ENCODE assay signal across 15 cellular contexts in genomic region chr20:19835533-19836222, GRCh38.
DNase-seq lines count a peak whose midpoint lies in the region; ATAC-seq and TF ChIP-seq lines count a peak whose summit lies in the region.
"Had no signal": no experiment of that assay in that cellular context is flagged by ENCODE, and none has a peak within 500 bp of the region (broad histone marks: within the 10 kb centered on the region; RNA-seq: fewer than 3 reads in every experiment).

No MANE protein-coding gene starts in this region.

- H3K36me3 Mint-ChIP-seq in activated CD8-positive, alpha-beta T cell treated with anti-CD3 and anti-CD28 coated beads, Interleukin-2, amount 10 ng/mL, durations not matched to agents 7 days and 5 days (ENCODE audit: low read depth) = no peaks in the 10 kb centered on the region
- H3K36me3 Mint-ChIP-seq: T-cell had no signal

- CTCF ChIA-PET in activated CD8-positive, alpha-beta T cell treated with anti-CD3 and anti-CD28 coated beads, Interleukin-2, amount 10 ng/mL, durations not matched to agents 7 days and 5 days (lab: Charles Lee) = no interaction called here

- no peaks in the 10 kb centered on the region for H3K27me3 ChIP-seq in osteoblast (ENCODE audit: insufficient read depth, low read length)
- H3K27me3 ChIP-seq: MG63, tibial nerve had no signal

- H3K4me3 Mint-ChIP-seq in activated CD8-positive, alpha-beta T cell treated with anti-CD3 and anti-CD28 coated beads, Interleukin-2, amount 10 ng/mL, durations not matched to agents 7 days and 5 days = no peak overlapping the region
- H3K4me3 Mint-ChIP-seq: T-cell had no signal

- no peak for ATAC-seq in activated CD8-positive, alpha-beta T cell treated with anti-CD3 and anti-CD28 coated beads, Interleukin-2, amount 10 ng/mL, durations not matched to agents 7 days and 5 days
- ATAC-seq: T-cell had no signal

- no peaks in the 10 kb centered on the region for H4K20me1 ChIP-seq in osteoblast (ENCODE audit: insufficient read depth, low read length)

- peaks cover 3% of the 10 kb centered on the region for H3K4me1 Mint-ChIP-seq in activated CD8-positive, alpha-beta T cell treated with anti-CD3 and anti-CD28 coated beads, Interleukin-2, amount 10 ng/mL, durations not matched to agents 7 days and 5 days (ENCODE audit: low read depth)

- H3K4me1 ChIP-seq in osteoblast (ENCODE audit: insufficient read depth, low read length) = no peaks in the 10 kb centered on the region

- no peaks in the 10 kb centered on the region for H3K27me3 Mint-ChIP-seq in activated CD8-positive, alpha-beta T cell treated with anti-CD3 and anti-CD28 coated beads, Interleukin-2, amount 10 ng/mL, durations not matched to agents 7 days and 5 days (ENCODE audit: low read depth)

- no peaks in the 10 kb centered on the region for H3K9me3 ChIP-seq in osteoblast (ENCODE audit: low read depth, low read length)
- H3K9me3 ChIP-seq: MG63, tibial nerve had no signal

- H3K4me3 ChIP-seq in osteoblast (ENCODE audit: insufficient read depth, low read length) = no peak overlapping the region
- H3K4me3 ChIP-seq: MG63, tibial nerve had no signal

- no peaks in the 10 kb centered on the region for H3K79me2 ChIP-seq in osteoblast (ENCODE audit: insufficient read depth, low read length)

- H3K27ac ChIP-seq in osteoblast (ENCODE audit: low read depth, low read length) = no peak overlapping the region
- H3K27ac ChIP-seq: tibial nerve had no signal

- H3K36me3 ChIP-seq in osteoblast (ENCODE audit: insufficient read depth, low read length) = no peaks in the 10 kb centered on the region
- H3K36me3 ChIP-seq: MG63 had no signal

- no peak overlapping the region for H3K27ac Mint-ChIP-seq in activated CD8-positive, alpha-beta T cell treated with anti-CD3 and anti-CD28 coated beads, Interleukin-2, amount 10 ng/mL, durations not matched to agents 7 days and 5 days
- H3K27ac Mint-ChIP-seq: T-cell had no signal

- POLR2A ChIA-PET in activated CD8-positive, alpha-beta T cell treated with anti-CD3 and anti-CD28 coated beads, Interleukin-2, amount 10 ng/mL, durations not matched to agents 7 days and 5 days (lab: Charles Lee) = no interaction called here

- H3K4me2 ChIP-seq in osteoblast (ENCODE audit: insufficient read depth, low read length) = no peak overlapping the region

- H2AFZ ChIP-seq in osteoblast (ENCODE audit: low read length) = no peak overlapping the region

- no peaks in the 10 kb centered on the region for H3K9me3 Mint-ChIP-seq in activated CD8-positive, alpha-beta T cell treated with anti-CD3 and anti-CD28 coated beads, Interleukin-2, amount 10 ng/mL, durations not matched to agents 7 days and 5 days (ENCODE audit: insufficient read depth)
- H3K9me3 Mint-ChIP-seq: T-cell had no signal

- TF ChIP-seq CTCF in osteoblast (IDR thresholded peaks at IDR 0.05; ENCODE audit: extremely low read depth, low read depth, low read length) = no peak

- DNase-seq in DMS114 treated with DMSO at 0.1 percent for 48 hours (lab: John Stamatoyannopoulos, UW; ENCODE audit: unreplicated experiment) = peak; percentile 10
- peak in 48 of 58 donors; percentile 15 to 88 (median 58) for DNase-seq in anterior cingulate cortex (lab: John Stamatoyannopoulos, UW)
- peak in 39 of 51 donors; percentile 19 to 86 (median 59) for DNase-seq in hypothalamus (lab: John Stamatoyannopoulos, UW)
- DNase-seq in occipital lobe (lab: John Stamatoyannopoulos, UW) = peak; percentile 53
- no peak for DNase-seq in NCI-H69 (lab: John Stamatoyannopoulos, UW)
- DNase-seq in osteoblast (ENCODE audit: insufficient read length, low spot score, missing footprints) = no peak
- DNase-seq in activated CD8-positive, alpha-beta T cell treated with anti-CD3 and anti-CD28 coated beads, Interleukin-2, amount 10 ng/mL, durations not matched to agents 7 days and 5 days = no peak
- DNase-seq in DMS79 (lab: John Stamatoyannopoulos, UW) = no peak
- DNase-seq: activated CD4-positive, alpha-beta T cell treated with anti-CD3 and anti-CD28 coated beads for 4 hours; dermis blood vessel endothelial cell; DMS53; kidney; MG63; T-cell had no signal

Comparison
In these comparisons a context has a peak if more than half of its experiments do, and no peak if none do; other contexts are left out.
1. DNase-seq: peak in DMS114 treated with DMSO at 0.1 percent for 48 hours (single experiment), anterior cingulate cortex (48 of 58), hypothalamus (39 of 51) and occipital lobe (single experiment); none in NCI-H69 (single experiment), osteoblast (single experiment), activated CD8-positive, alpha-beta T cell treated with anti-CD3 and anti-CD28 coated beads, Interleukin-2, amount 10 ng/mL, durations not matched to agents 7 days and 5 days (single experiment) and DMS79 (single experiment).